In the genomic region with DNA sequence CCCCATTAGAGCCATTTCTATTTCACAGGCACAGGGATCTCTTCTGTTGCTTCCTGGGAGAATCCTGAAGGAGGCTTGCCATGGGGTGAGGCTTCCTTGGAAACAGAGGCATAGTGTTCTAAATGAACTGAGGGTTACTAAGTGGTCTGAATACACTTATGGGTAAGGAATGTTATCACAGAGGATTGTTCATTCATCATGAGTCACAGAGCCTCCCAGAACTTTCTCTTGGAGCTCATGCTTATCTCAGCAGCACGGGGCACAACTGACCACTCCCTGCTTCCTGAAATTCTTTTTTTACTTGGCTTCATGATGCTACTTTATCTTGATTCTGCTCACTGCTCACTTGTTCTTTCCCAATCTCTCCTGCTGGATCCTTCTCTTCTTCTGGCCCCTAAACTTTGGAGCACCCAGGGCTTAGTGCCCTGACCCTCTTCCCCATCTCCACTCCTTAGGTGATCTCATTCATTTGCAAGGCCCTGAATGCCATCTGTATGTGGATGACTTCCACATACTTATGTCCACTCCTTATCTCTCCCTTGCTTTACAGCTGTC, we compare ENCODE assay signal across 12 cellular contexts. TPM values are rescaled to one million over a fixed set of nuclear protein-coding genes. Genes with fewer than 3 reads are reported as not detected.
A peak's percentile ranks its signal among the peaks of the same experiment; 100 is the strongest.
DNase-seq lines count a peak whose midpoint lies in the region; ATAC-seq, FAIRE-seq and TF ChIP-seq lines count a peak whose summit lies in the region.
"Had no signal": no experiment of that assay in that cellular context is flagged by ENCODE, and none has a peak within 500 bp of the region (broad histone marks: within the 10 kb centered on the region; RNA-seq: fewer than 3 reads in every experiment).

No MANE protein-coding gene starts in this region.

- TF ChIP-seq POLR2A in HCT116 (IDR thresholded peaks at IDR 0.05; ENCODE audit: borderline replicate concordance, extremely low read depth, insufficient read depth, insufficient read length) (no peak), GM12892 (IDR thresholded peaks at IDR 0.05; ENCODE audit: low read depth, low read length) (no peak)

- no peaks in the 10 kb centered on the region for H3K9me3 ChIP-seq in HCT116 (ENCODE audit: control insufficient read depth in 1 of 2, insufficient read depth in 1 of 2, low read depth in 1 of 2, low read length in 2 of 2)
- no peaks in the 10 kb centered on the region for H3K9me3 ChIP-seq in right atrium auricular region

- H3K9ac ChIP-seq in HCT116 (ENCODE audit: low read length): peak overlapping the region; percentile 37

- no peak overlapping the region for H2AFZ ChIP-seq in HCT116 (ENCODE audit: low read depth, low read length, poor library complexity, severe bottlenecking)

- peak; percentile 90 for DNase-seq in HCT116 (ENCODE audit: low read depth, low spot score)
- DNase-seq in amniotic epithelial cell (ENCODE audit: low read depth): peak; percentile 99
- DNase-seq in right atrium auricular region (ENCODE audit: low spot score): peak; percentile 80
- peak; percentile 95 for DNase-seq in stromal cell of bone marrow (ENCODE audit: low read depth)
- DNase-seq in activated naive CD4-positive, alpha-beta T cell treated with anti-CD3 and anti-CD28 coated beads for 36 hours: no peak
- DNase-seq in GM12892 (ENCODE audit: insufficient read length): no peak
- DNase-seq: NCI-H1417; stimulated activated naive CD8-positive, alpha-beta T cell treated with anti-CD3 and anti-CD28 coated beads, Interleukin-15, amount 100 ng/mL, for 72 hours; T-helper 9 cell had no signal

- H3K9me3 Mint-ChIP-seq in activated naive CD4-positive, alpha-beta T cell treated with anti-CD3 and anti-CD28 coated beads for 36 hours: no peaks in the 10 kb centered on the region
- H3K9me3 Mint-ChIP-seq: stimulated activated naive CD8-positive, alpha-beta T cell treated with anti-CD3 and anti-CD28 coated beads, Interleukin-15, amount 100 ng/mL, for 72 hours had no signal

- H3K27me3 ChIP-seq in HCT116 (ENCODE audit: insufficient read depth, low read length) (no peaks in the 10 kb centered on the region), right atrium auricular region (no peaks in the 10 kb centered on the region)

- intact Hi-C loops in HCT116 (cut with micrococcal nuclease): loop anchor here (10.0 kb wide), 1 partner anchor 451 kb away; a partner anchor contains a TSS
- intact Hi-C loops in activated naive CD4-positive, alpha-beta T cell treated with anti-CD3 and anti-CD28 coated beads for 36 hours (cut with micrococcal nuclease): no loop called here

- H3K4me3 Mint-ChIP-seq in activated naive CD4-positive, alpha-beta T cell treated with anti-CD3 and anti-CD28 coated beads for 36 hours: no peak overlapping the region
- H3K4me3 Mint-ChIP-seq: stimulated activated naive CD8-positive, alpha-beta T cell treated with anti-CD3 and anti-CD28 coated beads, Interleukin-15, amount 100 ng/mL, for 72 hours had no signal

- peaks cover 6% of the 10 kb centered on the region for H3K4me1 Mint-ChIP-seq in activated naive CD4-positive, alpha-beta T cell treated with anti-CD3 and anti-CD28 coated beads for 36 hours (ENCODE audit: low read depth)

- CTCF ChIA-PET in HCT116 (lab: Charles Lee): no interaction called here
- CTCF ChIA-PET in activated naive CD4-positive, alpha-beta T cell treated with anti-CD3 and anti-CD28 coated beads for 36 hours (lab: Charles Lee): interaction anchor here (0.5 kb wide), 1 partner anchor 60 kb away, joined by 3 read pairs; no protein-coding TSS in a partner anchor

- peaks cover 27 to 39% of the 10 kb centered on the region in 2 experiments for H3K4me1 ChIP-seq in HCT116 (ENCODE audit: control insufficient read depth in 1 of 2, insufficient read depth in 2 of 2, low read length in 2 of 2)
- H3K4me1 ChIP-seq in right atrium auricular region: peaks cover 0 to 39% of the 10 kb centered on the region in 2 donors

- FAIRE-seq in GM12892 (lab: Jason Lieb, UNC): no peak
- FAIRE-seq: colon had no signal

- no peaks in the 10 kb centered on the region; the same call in 1 of the 2 replicates for H4K20me1 ChIP-seq in HCT116 (ENCODE audit: insufficient read depth)

- H3K27ac Mint-ChIP-seq in activated naive CD4-positive, alpha-beta T cell treated with anti-CD3 and anti-CD28 coated beads for 36 hours: no peak overlapping the region
- H3K27ac Mint-ChIP-seq: stimulated activated naive CD8-positive, alpha-beta T cell treated with anti-CD3 and anti-CD28 coated beads, Interleukin-15, amount 100 ng/mL, for 72 hours had no signal

- H3K27ac ChIP-seq in HCT116 (ENCODE audit: low read depth, low read length): peak overlapping the region; percentile 50; the same call in 1 of the 2 replicates
- peak overlapping the region; percentile 56 to 76 for H3K27ac ChIP-seq in right atrium auricular region

- no peak for TF ChIP-seq CTCF in HCT116 (IDR thresholded peaks at IDR 0.05 in 2 of 3, conservative IDR thresholded peaks at IDR 0.05 in 1 of 3; ENCODE audit: borderline replicate concordance in 1 of 3, insufficient read depth in 1 of 3, low read depth in 2 of 3, low read length in 2 of 3)
- no peak for TF ChIP-seq CTCF in right atrium auricular region (IDR thresholded peaks at IDR 0.05)

- H3K79me2 ChIP-seq in HCT116 (ENCODE audit: insufficient read depth, low read length): peaks cover 28% of the 10 kb centered on the region

- no TSS peak for BruUV-seq in HCT116 (replicated peaks; lab: Mats Ljungman, UMichigan)

- POLR2A ChIA-PET in HCT116 (lab: Charles Lee): interaction anchor here (0.9 kb wide), 1 partner anchor 58 kb away, joined by 3 read pairs; no protein-coding TSS in a partner anchor

- H3K36me3 ChIP-seq in HCT116 (ENCODE audit: control insufficient read depth in 1 of 2, insufficient read depth in 2 of 2, low read length in 2 of 2): no peaks in the 10 kb centered on the region
- H3K36me3 ChIP-seq in right atrium auricular region: no peaks in the 10 kb centered on the region

- peaks cover 8% of the 10 kb centered on the region for H3K36me3 Mint-ChIP-seq in activated naive CD4-positive, alpha-beta T cell treated with anti-CD3 and anti-CD28 coated beads for 36 hours (ENCODE audit: low read depth)

- H3K4me3 ChIP-seq in HCT116 (replicated peaks in 1 of 2; ENCODE audit: low read depth in 1 of 2, low read length in 2 of 2) (peak overlapping the region in 1 of 2 experiments; percentile 6; a peak in 1 of 4 replicates), right atrium auricular region (no peak overlapping the region)

- ATAC-seq in HCT116 (peak; percentile 84), GM21717 (IDR thresholded peaks at IDR 0.05; ENCODE audit: unreplicated experiment) (no peak), GM19463 (IDR thresholded peaks at IDR 0.05; ENCODE audit: unreplicated experiment) (no peak)
- ATAC-seq: stimulated activated naive CD8-positive, alpha-beta T cell treated with anti-CD3 and anti-CD28 coated beads, Interleukin-15, amount 100 ng/mL, for 72 hours had no signal

- TF ChIP-seq RAD21 in HCT116 (IDR thresholded peaks at IDR 0.05; ENCODE audit: low read depth): peak; percentile 24; the same call in 1 of the 2 replicates

- RAD21 ChIA-PET in HCT116 (lab: Charles Lee; ENCODE audit: low non-redundant PET in 1 of 2, low total read pairs in 2 of 2, uncharacterized antibody in 2 of 2, unreplicated experiment in 2 of 2): no interaction called here

- no peaks in the 10 kb centered on the region for H3K27me3 Mint-ChIP-seq in activated naive CD4-positive, alpha-beta T cell treated with anti-CD3 and anti-CD28 coated beads for 36 hours (ENCODE audit: low read depth)
- H3K27me3 Mint-ChIP-seq: stimulated activated naive CD8-positive, alpha-beta T cell treated with anti-CD3 and anti-CD28 coated beads, Interleukin-15, amount 100 ng/mL, for 72 hours had no signal

- no peaks in the 10 kb centered on the region for H3K9me2 ChIP-seq in HCT116 (ENCODE audit: insufficient read depth)

- H3K4me2 ChIP-seq in HCT116 (ENCODE audit: low read length): peak overlapping the region; percentile 59

TF ChIP-seq in HCT116, 20 proteins besides CTCF, POLR2A, EP300 and RAD21 (continues in another document):
- TF ChIP-seq ZFX (IDR thresholded peaks at IDR 0.05) (no peak), JUND (IDR thresholded peaks at IDR 0.05) (peak; percentile 68), SIN3A (IDR thresholded peaks at IDR 0.05; ENCODE audit: low read depth) (no peak), POLR2AphosphoS5 (IDR thresholded peaks at IDR 0.05; ENCODE audit: low read depth, low read length) (no peak; the same call in 1 of the 2 replicates), EGR1 (IDR thresholded peaks at IDR 0.05; ENCODE audit: low read depth) (no peak), YY1 (IDR thresholded peaks at IDR 0.05; ENCODE audit: extremely low read depth, insufficient replicate concordance, low read depth, low read length) (no peak), SRF (IDR thresholded peaks at IDR 0.05; ENCODE audit: low read depth) (peak; percentile 50; the same call in 1 of the 2 replicates), SP1 (IDR thresholded peaks at IDR 0.05; ENCODE audit: low read depth) (peak; percentile 73), TCF7L2 (IDR thresholded peaks at IDR 0.05; ENCODE audit: borderline replicate concordance, extremely low read depth, insufficient read depth, insufficient read length) (no peak)
- TF ChIP-seq, protein P1, sequence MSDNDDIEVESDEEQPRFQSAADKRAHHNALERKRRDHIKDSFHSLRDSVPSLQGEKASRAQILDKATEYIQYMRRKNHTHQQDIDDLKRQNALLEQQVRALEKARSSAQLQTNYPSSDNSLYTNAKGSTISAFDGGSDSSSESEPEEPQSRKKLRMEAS (IDR thresholded peaks at IDR 0.05): peak; percentile 68
- TF ChIP-seq, protein P2, sequence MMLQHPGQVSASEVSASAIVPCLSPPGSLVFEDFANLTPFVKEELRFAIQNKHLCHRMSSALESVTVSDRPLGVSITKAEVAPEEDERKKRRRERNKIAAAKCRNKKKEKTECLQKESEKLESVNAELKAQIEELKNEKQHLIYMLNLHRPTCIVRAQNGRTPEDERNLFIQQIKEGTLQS (IDR thresholded peaks at IDR 0.05): no peak

RNA-seq across cellular contexts. Expression of a gene that starts 57.9 kb away (rescaled TPM):
- total RNA-seq in HCT116 (2021; ENCODE audit: unreplicated experiment): 36.7 TPM
- polyA plus RNA-seq in HCT116 (2012): 19.0 and 22.0 TPM in 2 replicates
- 10 to 100 TPM; 48.1 to 49.5 TPM for total RNA-seq in right atrium auricular region
- 10 to 100 TPM; 12.9 to 14.6 TPM for total RNA-seq in activated naive CD4-positive, alpha-beta T cell treated with anti-CD3 and anti-CD28 coated beads for 36 hours
- 23.9 TPM for polyA plus RNA-seq in GM12892 (2012; ENCODE audit: missing spikeins)

Comparison
In these comparisons a context has a peak if more than half of its experiments do, and no peak if none do; other contexts are left out.
1. DNase-seq: peak in HCT116 (single experiment), amniotic epithelial cell (single experiment), right atrium auricular region (single experiment) and stromal cell of bone marrow (single experiment); none in activated naive CD4-positive, alpha-beta T cell treated with anti-CD3 and anti-CD28 coated beads for 36 hours (single experiment) and GM12892 (single experiment).